In the genomic region with DNA sequence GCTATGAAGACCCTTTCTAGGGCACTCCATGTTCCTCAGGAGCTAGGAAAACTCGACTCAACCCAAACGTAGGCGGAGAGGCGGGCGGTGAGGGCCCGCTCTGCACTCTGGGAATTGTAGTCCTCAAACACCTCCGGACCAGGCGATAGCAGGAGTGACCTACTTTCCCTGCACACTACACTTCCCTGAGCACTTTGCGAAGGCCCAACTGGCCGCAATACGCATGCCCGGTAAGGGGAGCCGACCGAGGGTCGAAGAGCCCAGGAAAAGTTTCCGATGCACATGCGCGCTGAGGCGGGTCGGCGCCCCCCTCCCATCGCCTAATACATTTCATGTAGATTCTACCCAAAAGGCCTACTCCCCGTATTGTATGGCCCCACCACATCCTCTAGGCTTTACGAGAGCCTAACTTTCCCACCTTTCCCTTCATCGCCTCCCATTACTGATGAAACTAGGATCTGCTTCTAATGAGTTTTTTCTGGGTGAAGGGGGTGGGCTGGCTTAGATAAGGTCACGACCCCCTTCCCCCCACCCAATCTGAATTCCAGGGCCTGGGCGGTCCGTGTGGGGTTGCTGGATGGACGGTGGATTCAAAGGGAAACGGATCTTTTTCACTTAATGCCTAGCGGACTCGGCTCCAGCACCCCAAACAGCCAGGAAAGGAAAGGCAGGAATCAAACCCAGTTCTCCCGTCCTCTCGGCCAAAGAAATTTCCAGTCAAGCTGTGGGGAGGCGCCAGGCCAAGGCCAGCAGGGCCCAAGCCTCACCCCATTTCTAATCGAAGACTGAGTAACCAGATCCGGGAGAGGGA, we compare ENCODE assay signal across 8 cellular contexts. TPM values are rescaled to one million over a fixed set of nuclear protein-coding genes. Genes with fewer than 3 reads are reported as not detected.
A peak's percentile ranks its signal among the peaks of the same experiment; 100 is the strongest.
DNase-seq lines count a peak whose midpoint lies in the region; ATAC-seq and TF ChIP-seq lines count a peak whose summit lies in the region.

No MANE protein-coding gene starts in this region.

- H3K4me1 Mint-ChIP-seq in CD4-positive, alpha-beta T cell (ENCODE audit: low read depth): peaks cover 42% of the 10 kb centered on the region
- H3K4me1 Mint-ChIP-seq in activated CD8-positive, alpha-beta memory T cell treated with anti-CD3 and anti-CD28 coated beads, Interleukin-2, amount 10 ng/mL, durations not matched to agents 7 days and 5 days: peaks cover 28% of the 10 kb centered on the region
- H3K4me1 Mint-ChIP-seq in effector memory CD8-positive, alpha-beta T cell (ENCODE audit: low read depth in 2 of 2): peaks cover 33% of the 10 kb centered on the region in 2 donors

- POLR2A ChIA-PET in CD4-positive, alpha-beta T cell (lab: Charles Lee): interaction anchor here (0.7 to 10.6 kb wide), 12 partner anchors 8 to 336 kb away, joined by 3 to 234 read pairs (median 4); a partner anchor contains a TSS

- CTCF ChIA-PET in CD4-positive, alpha-beta T cell (lab: Charles Lee): interaction anchor here (1.5 to 1.9 kb wide), 2 partner anchors 41 to 82 kb away, joined by 4 to 5 read pairs; no protein-coding TSS in a partner anchor
- CTCF ChIA-PET in activated CD8-positive, alpha-beta memory T cell treated with anti-CD3 and anti-CD28 coated beads, Interleukin-2, amount 10 ng/mL, durations not matched to agents 7 days and 5 days (lab: Charles Lee): interaction anchor here (0.9 to 2.2 kb wide), 6 partner anchors 13 to 222 kb away, joined by 3 to 9 read pairs (median 4); a partner anchor contains a TSS

- no peaks in the 10 kb centered on the region for H3K27me3 Mint-ChIP-seq in CD4-positive, alpha-beta T cell
- H3K27me3 Mint-ChIP-seq in activated CD8-positive, alpha-beta memory T cell treated with anti-CD3 and anti-CD28 coated beads, Interleukin-2, amount 10 ng/mL, durations not matched to agents 7 days and 5 days: no peaks in the 10 kb centered on the region
- no peaks in the 10 kb centered on the region for H3K27me3 Mint-ChIP-seq in effector memory CD8-positive, alpha-beta T cell

- intact Hi-C loops in CD4-positive, alpha-beta T cell (cut with DNase I, micrococcal nuclease): loop anchor here (5.0 to 10.0 kb wide), 3 partner anchors 157 to 178 kb away; a partner anchor contains a TSS

- peaks cover 41% of the 10 kb centered on the region for H3K36me3 Mint-ChIP-seq in CD4-positive, alpha-beta T cell (ENCODE audit: low read depth)
- peaks cover 13% of the 10 kb centered on the region for H3K36me3 Mint-ChIP-seq in activated CD8-positive, alpha-beta memory T cell treated with anti-CD3 and anti-CD28 coated beads, Interleukin-2, amount 10 ng/mL, durations not matched to agents 7 days and 5 days
- peaks cover 58% of the 10 kb centered on the region for H3K36me3 Mint-ChIP-seq in effector memory CD8-positive, alpha-beta T cell (ENCODE audit: insufficient read depth)

- H3K27ac ChIP-seq in CD4-positive, alpha-beta T cell (ENCODE audit: low read depth, low read length): peak overlapping the region; percentile 97

- H3K27me3 ChIP-seq in CD4-positive, alpha-beta T cell (ENCODE audit: control insufficient read depth, insufficient read depth, low read length): no peaks in the 10 kb centered on the region

- H3K27ac Mint-ChIP-seq in CD4-positive, alpha-beta T cell: peak overlapping the region; percentile 95
- H3K27ac Mint-ChIP-seq in activated CD8-positive, alpha-beta memory T cell treated with anti-CD3 and anti-CD28 coated beads, Interleukin-2, amount 10 ng/mL, durations not matched to agents 7 days and 5 days: peak overlapping the region; percentile 96
- peak overlapping the region; percentile 91 to 96 for H3K27ac Mint-ChIP-seq in effector memory CD8-positive, alpha-beta T cell

- peak; percentile 12 for ATAC-seq in CD4-positive, alpha-beta T cell (ENCODE audit: poor library complexity)
- ATAC-seq in GM19463 (IDR thresholded peaks at IDR 0.05; ENCODE audit: unreplicated experiment): peak; percentile 53
- ATAC-seq in activated CD8-positive, alpha-beta memory T cell treated with anti-CD3 and anti-CD28 coated beads, Interleukin-2, amount 10 ng/mL, durations not matched to agents 7 days and 5 days: peak; percentile 50
- ATAC-seq in effector memory CD8-positive, alpha-beta T cell (replicated peaks): peak; percentile 40

- peak; percentile 55 to 79 (median 70) for DNase-seq in CD4-positive, alpha-beta T cell
- peak; percentile 78 for DNase-seq in HS-27A (ENCODE audit: low read depth)
- DNase-seq in NOMO-1 treated with dmso at 0.1 percent for 144 hours (lab: John Stamatoyannopoulos, UW; ENCODE audit: unreplicated experiment): peak; percentile 87
- peak; percentile 91 for DNase-seq in activated CD8-positive, alpha-beta memory T cell treated with anti-CD3 and anti-CD28 coated beads, Interleukin-2, amount 10 ng/mL, durations not matched to agents 7 days and 5 days
- peak; percentile 57 to 64 (median 59) for DNase-seq in effector memory CD8-positive, alpha-beta T cell
- peak; percentile 96 for DNase-seq in medulla oblongata (ENCODE audit: extremely low spot score)
- peak; percentile 69 to 81 (median 71) for DNase-seq in stimulated activated CD4-positive, alpha-beta T cell treated with anti-CD3 and anti-CD28 coated beads, TNF-alpha, amount 100 ng/mL, for 4 hours (ENCODE audit: low read depth in 3 of 3)

- H3K9me3 Mint-ChIP-seq in CD4-positive, alpha-beta T cell: no peaks in the 10 kb centered on the region
- H3K9me3 Mint-ChIP-seq in activated CD8-positive, alpha-beta memory T cell treated with anti-CD3 and anti-CD28 coated beads, Interleukin-2, amount 10 ng/mL, durations not matched to agents 7 days and 5 days (ENCODE audit: low read depth): no peaks in the 10 kb centered on the region
- H3K9me3 Mint-ChIP-seq in effector memory CD8-positive, alpha-beta T cell: no peaks in the 10 kb centered on the region

- H3K9me3 ChIP-seq in CD4-positive, alpha-beta T cell (ENCODE audit: control insufficient read depth, low read length): no peaks in the 10 kb centered on the region

- H3K4me3 Mint-ChIP-seq in CD4-positive, alpha-beta T cell: peak overlapping the region; percentile 90
- H3K4me3 Mint-ChIP-seq in activated CD8-positive, alpha-beta memory T cell treated with anti-CD3 and anti-CD28 coated beads, Interleukin-2, amount 10 ng/mL, durations not matched to agents 7 days and 5 days: peak overlapping the region; percentile 96
- peak overlapping the region; percentile 84 to 99 for H3K4me3 Mint-ChIP-seq in effector memory CD8-positive, alpha-beta T cell

- no peak for TF ChIP-seq CTCF in CD4-positive, alpha-beta T cell (IDR thresholded peaks at IDR 0.05)

RNA-seq across cellular contexts. Expression of a gene that starts 2.0 kb away (rescaled TPM):
- 10 to 100 TPM; 21.0 to 26.7 TPM for total RNA-seq in CD4-positive, alpha-beta T cell
- total RNA-seq in activated CD8-positive, alpha-beta memory T cell treated with anti-CD3 and anti-CD28 coated beads, Interleukin-2, amount 10 ng/mL, durations not matched to agents 7 days and 5 days: 10 to 100 TPM; 38.8 to 45.1 TPM

RNA-seq across cellular contexts. Expression of a gene that starts 23.9 kb away (rescaled TPM):
- 10 to 100 TPM; 41.3 to 44.2 TPM for total RNA-seq in CD4-positive, alpha-beta T cell
- 10 to 100 TPM; 54.5 to 75.0 TPM for total RNA-seq in activated CD8-positive, alpha-beta memory T cell treated with anti-CD3 and anti-CD28 coated beads, Interleukin-2, amount 10 ng/mL, durations not matched to agents 7 days and 5 days

RNA-seq across cellular contexts. Expression of a gene that starts 24.4 kb away (rescaled TPM):
- 10 to 100 TPM; 69.5 to 71.9 TPM for total RNA-seq in CD4-positive, alpha-beta T cell
- 10 to 100 TPM; 90.0 to 93.3 TPM for total RNA-seq in activated CD8-positive, alpha-beta memory T cell treated with anti-CD3 and anti-CD28 coated beads, Interleukin-2, amount 10 ng/mL, durations not matched to agents 7 days and 5 days

Comparison
In these comparisons a context has a peak if more than half of its experiments do, and no peak if none do; other contexts are left out.
1. Peak in every context shown above with its lines: DNase-seq, ATAC-seq and H3K27ac ChIP-seq.